12 cellular contexts compared by ENCODE assay signal in the genomic region with DNA sequence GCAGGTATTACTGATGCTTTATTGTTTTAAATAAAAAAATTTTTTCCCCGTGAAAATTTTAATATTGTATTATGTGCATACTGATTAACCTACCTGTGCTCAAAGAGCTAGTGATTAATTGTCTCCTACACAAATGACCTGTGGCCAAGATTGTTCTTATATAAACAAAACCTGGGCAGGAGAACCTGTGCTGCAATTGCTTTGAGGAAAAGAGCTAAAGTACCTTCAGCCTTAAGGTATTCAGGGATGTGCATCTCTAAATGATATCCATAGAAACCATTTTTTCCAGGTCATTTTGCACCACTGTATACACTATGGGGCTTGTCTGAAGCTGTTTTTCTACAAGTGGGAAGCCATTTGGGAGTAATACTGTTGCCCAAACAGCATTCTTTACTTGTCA. TPM values are rescaled to one million over a fixed set of nuclear protein-coding genes. Genes with fewer than 3 reads are reported as not detected.
DNase-seq lines count a peak whose midpoint lies in the region; ATAC-seq and TF ChIP-seq lines count a peak whose summit lies in the region.
"Had no signal": no experiment of that assay in that cellular context is flagged by ENCODE, and none has a peak within 500 bp of the region (broad histone marks: within the 10 kb centered on the region; RNA-seq: fewer than 3 reads in every experiment).

No MANE protein-coding gene starts in this region.

- H4K8ac ChIP-seq in IMR-90 (ENCODE audit: low read depth in 2 of 2, low read length in 2 of 2): no peak overlapping the region

- in situ Hi-C loops in IMR-90 (cut with MboI; ENCODE audit: low sequenced_read_pairs): no loop called here

- no CpG with 5 or more reads among the region's 1 CpG for WGBS in IMR-90 (ENCODE audit: extremely low coverage in 2 of 2, insufficient read length in 1 of 2), 2 experiments
- 60 to 74% methylated on average over 1 of the region's 1 CpG for WGBS in testis, 2 donors

- peak overlapping the region; percentile 2; the same call in 1 of the 2 replicates for H3K4ac ChIP-seq in IMR-90 (ENCODE audit: low read depth, low read length)

- no peak overlapping the region for H2BK5ac ChIP-seq in IMR-90 (ENCODE audit: low read depth, low read length, poor library complexity, severe bottlenecking)

- no peak for TF ChIP-seq RAD21 in IMR-90 (IDR thresholded peaks at IDR 0.05; ENCODE audit: low read length)

- H3K4me2 ChIP-seq in IMR-90 (ENCODE audit: low read depth, low read length): peak overlapping the region; percentile 76

- peak overlapping the region; percentile 6; the same call in 1 of the 2 replicates for H2BK120ac ChIP-seq in IMR-90 (ENCODE audit: low read depth, low read length)

- TF ChIP-seq CTCF in IMR-90 (conservative IDR thresholded peaks at IDR 0.05; ENCODE audit: low read depth, low read length): no peak
- no peak for TF ChIP-seq CTCF in neutrophil (IDR thresholded peaks at IDR 0.05)
- TF ChIP-seq CTCF in testis (IDR thresholded peaks at IDR 0.05): no peak

- no peak overlapping the region for H4K5ac ChIP-seq in IMR-90 (ENCODE audit: low read depth, low read length)

- H3K4me1 ChIP-seq in IMR-90 (ENCODE audit: control insufficient read depth, insufficient read depth, low read length) (peaks cover 8% of the 10 kb centered on the region), neutrophil (ENCODE audit: control insufficient read depth in 1 of 2, insufficient read depth in 1 of 2, low read depth in 1 of 2, low read length in 1 of 2) (peaks cover 67 to 69% of the 10 kb centered on the region in 2 experiments), testis (no peaks in the 10 kb centered on the region)

- H3K79me1 ChIP-seq in IMR-90 (ENCODE audit: low read depth in 1 of 2, low read length in 2 of 2): peaks cover 6 to 39% of the 10 kb centered on the region in 2 experiments; a peak in 3 of 4 replicates

- peak overlapping the region; percentile 16; the same call in 1 of the 2 replicates for H2BK20ac ChIP-seq in IMR-90 (ENCODE audit: low read depth, low read length)

- no peak overlapping the region for H2AFZ ChIP-seq in IMR-90 (replicated peaks; ENCODE audit: low read length, poor library complexity)

- H2AK5ac ChIP-seq in IMR-90 (ENCODE audit: low read depth, low read length): no peak overlapping the region

- H2AK9ac ChIP-seq in IMR-90 (replicated peaks; ENCODE audit: low read depth, low read length, poor library complexity): no peak overlapping the region

- H3K4me3 ChIP-seq in IMR-90 (ENCODE audit: insufficient read depth, low read depth, low read length) (peak overlapping the region; percentile 25; the same call in 1 of the 2 replicates), neutrophil (ENCODE audit: low read depth in 1 of 2, low read length in 1 of 2) (peak overlapping the region; percentile 73 to 76), testis (no peak overlapping the region)
- H3K4me3 ChIP-seq: lung had no signal

- dilution Hi-C loops in IMR-90 (cut with HindIII; ENCODE audit: low sequenced_read_pairs, unreplicated experiment): no loop called here

- H3K27me3 ChIP-seq in IMR-90 (ENCODE audit: control insufficient read depth, insufficient read depth, low read length): no peaks in the 10 kb centered on the region
- H3K27me3 ChIP-seq in neutrophil: no peaks in the 10 kb centered on the region
- no peaks in the 10 kb centered on the region for H3K27me3 ChIP-seq in testis

- DNase-seq in COR-L47 (lab: John Stamatoyannopoulos, UW): peak; percentile 23
- no peak for DNase-seq in IMR-90
- DNase-seq in cerebellar cortex (ENCODE audit: low spot score): peak; percentile 32
- no peak for DNase-seq in testis
- no peak for DNase-seq in HK-2 (ENCODE audit: unreplicated experiment)
- DNase-seq: GOT3, NCI-H1694 treated with DMSO at 0.1 percent for 48 hours, retina had no signal

- no peak overlapping the region for H2BK15ac ChIP-seq in IMR-90 (ENCODE audit: low read depth, low read length)

- H3K27ac ChIP-seq in IMR-90 (ENCODE audit: insufficient read depth, low read length) (no peak overlapping the region), neutrophil (peak overlapping the region; percentile 91), testis (no peak overlapping the region)

- no peak for TF ChIP-seq POLR2A in IMR-90 (IDR thresholded peaks at IDR 0.05; ENCODE audit: low read depth, low read length)
- TF ChIP-seq POLR2A in testis (IDR thresholded peaks at IDR 0.05): no peak

- H3K56ac ChIP-seq in IMR-90 (ENCODE audit: extremely low read depth, insufficient read depth, low read length): no peak overlapping the region

- H4K91ac ChIP-seq in IMR-90 (ENCODE audit: insufficient read depth, low read depth, low read length): no peak overlapping the region

- peak overlapping the region; percentile 27; the same call in 1 of the 2 replicates for H3K14ac ChIP-seq in IMR-90 (replicated peaks; ENCODE audit: low read depth, low read length)

- H3K9ac ChIP-seq in IMR-90 (ENCODE audit: low read depth, low read length): no peak overlapping the region

- peaks cover 6% of the 10 kb centered on the region; the same call in 1 of the 2 replicates for H4K20me1 ChIP-seq in IMR-90 (ENCODE audit: insufficient read depth, low read length)

- CTCF ChIA-PET in IMR-90 (lab: Yijun Ruan, JAX): no interaction called here

- no peak for ATAC-seq in IMR-90 (ENCODE audit: low read depth)
- ATAC-seq in HG02588 (IDR thresholded peaks at IDR 0.05; ENCODE audit: unreplicated experiment): no peak
- no peak for ATAC-seq in GM18909 (IDR thresholded peaks at IDR 0.05; ENCODE audit: poor library complexity, unreplicated experiment)

- H3K9me3 ChIP-seq in IMR-90 (ENCODE audit: control insufficient read depth, insufficient read depth, low read length) (no peaks in the 10 kb centered on the region), neutrophil (no peaks in the 10 kb centered on the region), testis (no peaks in the 10 kb centered on the region)

- intact Hi-C loops in IMR-90 (cut with micrococcal nuclease): loop anchor here (5.0 to 10.0 kb wide), 6 partner anchors 52 to 280 kb away; no protein-coding TSS in a partner anchor
- intact Hi-C loops in testis (cut with DNase I; ENCODE audit: low total_unique reads): no loop called here

- H3K23ac ChIP-seq in IMR-90 (ENCODE audit: low read depth, low read length): no peak overlapping the region

- POLR2A ChIA-PET in IMR-90 (lab: Charles Lee; ENCODE audit: unreplicated experiment): interaction anchor here (0.5 to 0.9 kb wide), 2 partner anchors 148 to 193 kb away, joined by 3 to 6 read pairs; no protein-coding TSS in a partner anchor

- no peaks in the 10 kb centered on the region for H3K36me3 ChIP-seq in IMR-90 (ENCODE audit: control insufficient read depth, insufficient read depth, low read length)
- no peaks in the 10 kb centered on the region for H3K36me3 ChIP-seq in neutrophil
- no peaks in the 10 kb centered on the region for H3K36me3 ChIP-seq in testis (ENCODE audit: low read depth, missing control alignments)

- BruUV-seq in IMR-90 (replicated peaks; lab: Mats Ljungman, UMichigan): no TSS peak

- H3K9me1 ChIP-seq in IMR-90 (ENCODE audit: insufficient read depth, low read length): peaks cover 15% of the 10 kb centered on the region

- H3K18ac ChIP-seq in IMR-90 (ENCODE audit: low read depth, low read length): no peak overlapping the region

TF ChIP-seq in IMR-90, 13 proteins besides CTCF, POLR2A, EP300 and RAD21:
- no peak for TF ChIP-seq MAFK (IDR thresholded peaks at IDR 0.05; ENCODE audit: low read depth, low read length)
- TF ChIP-seq CEBPB (IDR thresholded peaks at IDR 0.05; ENCODE audit: low read depth, low read length): no peak
- TF ChIP-seq MAZ (IDR thresholded peaks at IDR 0.05; ENCODE audit: borderline replicate concordance, low read depth, low read length): no peak
TF ChIP-seq in IMR-90: peak in this region for 0.

RNA-seq across cellular contexts. Expression of gene FRY, which starts 1.2 kb away (rescaled TPM):
- total RNA-seq in IMR-90 (2012; rRNA removed) (3.0 and 4.2 TPM in 2 replicates), testis (10 to 100 TPM; 25.9 to 26.6 TPM)
- polyA plus RNA-seq in IMR-90 (2012; rRNA removed) (3.0 and 4.8 TPM in 2 replicates), testis (ENCODE audit: insufficient read depth, low read depth, low replicate concordance) (24.8 TPM)
- polyA plus RNA-seq in IMR-90 (2012; cell fraction: cytosol; rRNA removed): 3.6 and 4.1 TPM in 2 replicates
- polyA plus RNA-seq in IMR-90 (2012; cell fraction: nucleus; rRNA removed; ENCODE audit: low replicate concordance): 5.4 and 11.0 TPM in 2 replicates

Comparison
In these comparisons a context has a peak if more than half of its experiments do, and no peak if none do; other contexts are left out.
1. DNase-seq: peak in COR-L47 (single experiment) and cerebellar cortex (single experiment); none in IMR-90 (single experiment), testis (single experiment) and HK-2 (single experiment).
2. H3K4me3 ChIP-seq: peak in IMR-90 (single experiment) and neutrophil (2 of 2); none in testis (0 of 2).